ENCODE assay signal across 7 cellular contexts in genomic region chr9:62802719-62803079, GRCh38.
DNase-seq lines count a peak whose midpoint lies in the region; ATAC-seq and TF ChIP-seq lines count a peak whose summit lies in the region.
"Not testable (repeated sequence)": the region's sequence is repeated elsewhere in the genome, so short reads cannot be mapped to it uniquely, and the experiment has no call there.

No MANE protein-coding gene starts in this region.

- CTCF ChIA-PET in activated CD4-positive, alpha-beta memory T cell treated with anti-CD3 and anti-CD28 coated beads for 36 hours (lab: Charles Lee): not testable (repeated sequence)

- WGBS in mesendoderm (ENCODE audit: extremely low coverage, insufficient coverage, low lambda C conversion rate): no CpG with 5 or more reads among the region's 9 CpGs
- WGBS in sigmoid colon, 2 donors: 16 to 19% methylated on average over 9 of the region's 9 CpGs

- H3K27me3 Mint-ChIP-seq in activated CD4-positive, alpha-beta memory T cell treated with anti-CD3 and anti-CD28 coated beads for 36 hours: peaks cover 54% of the 10 kb centered on the region

- H3K4me1 Mint-ChIP-seq in activated CD4-positive, alpha-beta memory T cell treated with anti-CD3 and anti-CD28 coated beads for 36 hours (ENCODE audit: low read depth): peaks cover 31% of the 10 kb centered on the region

- not testable (repeated sequence) for H3K36me3 Mint-ChIP-seq in activated CD4-positive, alpha-beta memory T cell treated with anti-CD3 and anti-CD28 coated beads for 36 hours

- H2BK120ac ChIP-seq in mesendoderm (ENCODE audit: low read depth, low read length): not testable (repeated sequence)

- TF ChIP-seq POLR2A in breast epithelium (IDR thresholded peaks at IDR 0.05); sigmoid colon (IDR thresholded peaks at IDR 0.05): not testable (repeated sequence)

- not testable (repeated sequence) for H2AK5ac ChIP-seq in mesendoderm (ENCODE audit: low read length)

- not testable (repeated sequence) for H4K5ac ChIP-seq in mesendoderm (ENCODE audit: low read length)

- H2BK5ac ChIP-seq in mesendoderm (ENCODE audit: low read length): not testable (repeated sequence)

- not testable (repeated sequence) for H3K9me2 ChIP-seq in Loucy (replicated peaks; ENCODE audit: low read depth, low read length)

- POLR2A ChIA-PET in activated CD4-positive, alpha-beta memory T cell treated with anti-CD3 and anti-CD28 coated beads for 36 hours (lab: Charles Lee): not testable (repeated sequence)

- H3K9ac ChIP-seq in Loucy (ENCODE audit: low read depth, low read length, poor library complexity, severe bottlenecking); mesendoderm (ENCODE audit: low read length): not testable (repeated sequence)

- H3K79me1 ChIP-seq in mesendoderm (ENCODE audit: low read length): not testable (repeated sequence)

- H2BK15ac ChIP-seq in mesendoderm (replicated peaks; ENCODE audit: low read depth): not testable (repeated sequence)

- not testable (repeated sequence) for H3F3A ChIP-seq in Loucy (ENCODE audit: low read depth)

- H2AFZ ChIP-seq in Loucy (ENCODE audit: low read length): not testable (repeated sequence)

- not testable (repeated sequence) for H4K8ac ChIP-seq in mesendoderm (ENCODE audit: low read depth, low read length)

- H3K4me2 ChIP-seq in Loucy (ENCODE audit: low read depth, low read length, poor library complexity, severe bottlenecking); mesendoderm (ENCODE audit: low read length): not testable (repeated sequence)

- peak overlapping the region; percentile 81 to 86 for H3K27ac ChIP-seq in breast epithelium
- not testable (repeated sequence) for H3K27ac ChIP-seq in mesendoderm (ENCODE audit: low read depth, low read length)
- H3K27ac ChIP-seq in sigmoid colon: peak overlapping the region; percentile 15 to 71 (median 58)

- not testable (repeated sequence) for H3K27me3 ChIP-seq in Loucy (ENCODE audit: insufficient read depth, low read length, poor library complexity, severe bottlenecking); mesendoderm (ENCODE audit: insufficient read depth, low read length, poor library complexity)
- H3K27me3 ChIP-seq in breast epithelium: peaks cover 20 to 41% of the 10 kb centered on the region in 2 donors
- H3K27me3 ChIP-seq in sigmoid colon: peaks cover 14 to 75% (median 63%) of the 10 kb centered on the region in 3 donors

- not testable (repeated sequence) for H3K9me3 ChIP-seq in Loucy (ENCODE audit: insufficient read depth, low read depth, low read length); breast epithelium; sigmoid colon

- peak; percentile 0 for ATAC-seq in GM18861 (IDR thresholded peaks at IDR 0.05; ENCODE audit: unreplicated experiment)

- not testable (repeated sequence) for H3K27ac Mint-ChIP-seq in activated CD4-positive, alpha-beta memory T cell treated with anti-CD3 and anti-CD28 coated beads for 36 hours

- H3K4me3 ChIP-seq in Loucy (ENCODE audit: low read length, poor library complexity, severe bottlenecking) (peak overlapping the region; percentile 35), breast epithelium (peak overlapping the region; percentile 49 to 71 (median 53)), fibroblast of villous mesenchyme (ENCODE audit: low read depth, low read length) (peak overlapping the region; percentile 66), sigmoid colon (peak overlapping the region; percentile 17 to 53 (median 43))
- H3K4me3 ChIP-seq in mesendoderm (ENCODE audit: low read length): not testable (repeated sequence)

- intact Hi-C loops in activated CD4-positive, alpha-beta memory T cell treated with anti-CD3 and anti-CD28 coated beads for 36 hours (cut with micrococcal nuclease); breast epithelium (cut with DNase I; ENCODE audit: low total_unique reads); sigmoid colon (cut with DNase I): not testable (repeated sequence)

- TF ChIP-seq EP300 in sigmoid colon (IDR thresholded peaks at IDR 0.05): not testable (repeated sequence)

- not testable (repeated sequence) for H3K4ac ChIP-seq in mesendoderm (ENCODE audit: low read depth, low read length)

- not testable (repeated sequence) for DNase-seq in activated CD4-positive, alpha-beta memory T cell treated with anti-CD3 and anti-CD28 coated beads for 36 hours; breast epithelium (ENCODE audit: low spot score in 2 of 2); fibroblast of villous mesenchyme (ENCODE audit: low read depth); mesendoderm; sigmoid colon

- TF ChIP-seq CTCF in Loucy (conservative IDR thresholded peaks at IDR 0.05; ENCODE audit: low read length); breast epithelium (IDR thresholded peaks at IDR 0.05); fibroblast of villous mesenchyme (IDR thresholded peaks at IDR 0.05; ENCODE audit: insufficient read depth, low read depth, low read length); sigmoid colon (IDR thresholded peaks at IDR 0.05): not testable (repeated sequence)

- not testable (repeated sequence) for H3K79me2 ChIP-seq in Loucy (ENCODE audit: insufficient read depth, low read length); mesendoderm (ENCODE audit: control insufficient read depth, insufficient read depth, low read length)

- not testable (repeated sequence) for H3K23ac ChIP-seq in mesendoderm (ENCODE audit: low read length)

- peak overlapping the region; percentile 93 for H3K56ac ChIP-seq in mesendoderm (ENCODE audit: low read length)

- not testable (repeated sequence) for H3K9me3 Mint-ChIP-seq in activated CD4-positive, alpha-beta memory T cell treated with anti-CD3 and anti-CD28 coated beads for 36 hours

- peak overlapping the region; percentile 63 for H3K4me3 Mint-ChIP-seq in activated CD4-positive, alpha-beta memory T cell treated with anti-CD3 and anti-CD28 coated beads for 36 hours

- not testable (repeated sequence) for H3K36me3 ChIP-seq in Loucy (ENCODE audit: insufficient read depth, low read length); breast epithelium; mesendoderm (ENCODE audit: control insufficient read depth, insufficient read depth, low read length); sigmoid colon

- H3K4me1 ChIP-seq in Loucy (ENCODE audit: insufficient read depth, low read length, poor library complexity, severe bottlenecking); mesendoderm (ENCODE audit: control insufficient read depth, low read depth, low read length): not testable (repeated sequence)
- H3K4me1 ChIP-seq in breast epithelium (peaks cover 3 to 11% of the 10 kb centered on the region in 2 donors), sigmoid colon (peaks cover 0 to 33% (median 22%) of the 10 kb centered on the region in 4 donors)

- H4K20me1 ChIP-seq in Loucy (ENCODE audit: insufficient read depth, low read length, poor library complexity, severe bottlenecking): not testable (repeated sequence)

- H3K18ac ChIP-seq in mesendoderm (ENCODE audit: low read length): not testable (repeated sequence)
